8 cellular contexts compared by ENCODE assay signal in the genomic region with DNA sequence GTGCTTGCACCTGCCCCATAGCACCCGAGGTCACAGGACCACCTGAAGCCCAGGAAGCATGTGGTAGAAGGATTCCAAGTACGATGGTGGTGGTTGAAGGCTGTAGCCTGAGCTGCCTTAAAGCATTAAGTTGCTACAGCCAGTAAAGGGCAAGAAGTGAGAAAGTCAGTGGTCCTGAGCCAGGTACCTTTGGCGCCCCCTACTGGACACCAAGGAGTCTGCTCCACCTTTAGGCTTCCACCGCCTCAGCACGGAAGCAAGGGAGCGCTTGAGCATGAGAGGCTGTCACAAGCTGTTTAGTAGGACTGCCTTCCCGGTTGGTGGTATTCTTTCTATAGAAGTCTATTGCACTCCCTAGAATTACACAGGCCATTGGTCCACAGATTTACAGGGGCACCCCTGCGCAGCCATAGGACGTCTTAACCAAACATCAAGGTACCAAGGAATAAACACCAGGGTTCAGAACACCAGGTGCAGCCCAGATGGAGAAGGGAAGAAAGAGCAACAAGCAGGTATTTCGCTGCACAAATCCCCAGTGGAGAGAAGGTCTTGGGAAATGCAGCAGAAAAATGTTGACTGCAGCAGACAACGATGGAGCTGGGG. TPM values are rescaled to one million over a fixed set of nuclear protein-coding genes. Genes with fewer than 3 reads are reported as not detected.
DNase-seq lines count a peak whose midpoint lies in the region; ATAC-seq, FAIRE-seq and TF ChIP-seq lines count a peak whose summit lies in the region.

No MANE protein-coding gene starts in this region.

- DNase-seq in A549 (ENCODE audit: low read depth in 1 of 2, low spot score in 1 of 2): peak; percentile 72 to 73
- peak; percentile 73 for DNase-seq in GM12892 (ENCODE audit: insufficient read length)
- DNase-seq in NCI-H1092 treated with DMSO at 0.1 percent for 48 hours (lab: John Stamatoyannopoulos, UW): peak; percentile 49
- no peak for DNase-seq in mammary epithelial cell
- DNase-seq in left colon: peak in 1 of 2 donors; percentile 59
- peak; percentile 5 to 23 (median 14) for DNase-seq in stimulated activated CD4-positive, alpha-beta T cell treated with anti-CD3 and anti-CD28 coated beads, TNF-alpha, amount 100 ng/mL, for 1 hour (ENCODE audit: low read depth in 3 of 3, low spot score in 1 of 3)

- H3K79me2 ChIP-seq in mammary epithelial cell (ENCODE audit: insufficient read depth, low read length): no peaks in the 10 kb centered on the region

- TF ChIP-seq RAD21 in A549 (conservative IDR thresholded peaks at IDR 0.05 in 1 of 2, IDR thresholded peaks at IDR 0.05 in 1 of 2): peak; percentile 19 to 61; a peak in 2 of 5 replicates

- H3K4me1 ChIP-seq in A549 (peaks cover 15% of the 10 kb centered on the region; the same call in 1 of the 3 replicates), mammary epithelial cell (ENCODE audit: insufficient read depth, low read length) (peaks cover 10% of the 10 kb centered on the region)

- in situ Hi-C loops in mammary epithelial cell (cut with MboI; ENCODE audit: low sequenced_read_pairs in 2 of 2): loop anchor here (25.0 kb wide), 1 partner anchor 241 kb away; no protein-coding TSS in a partner anchor

- WGBS in A549 (ENCODE audit: missing lambda C conversion rate): 44% methylated on average over 11 of the region's 11 CpGs
- 64% methylated on average over 9 of the region's 11 CpGs for WGBS in mammary epithelial cell (ENCODE audit: low coverage, missing lambda C conversion rate)

- no peak for TF ChIP-seq POLR2A in A549 (IDR thresholded peaks at IDR 0.05; ENCODE audit: low read length)
- TF ChIP-seq POLR2A in GM12892 (IDR thresholded peaks at IDR 0.05; ENCODE audit: low read depth, low read length): no peak

- no TSS peak for BruUV-seq in mammary epithelial cell (replicated peaks; lab: Mats Ljungman, UMichigan)

- H3K36me3 ChIP-seq in mammary epithelial cell (ENCODE audit: insufficient read depth, low read length): no peaks in the 10 kb centered on the region

- CTCF ChIA-PET in A549 (lab: Yijun Ruan, JAX) (interaction anchor here (0.6 to 26.7 kb wide), 21 partner anchors 8 to 575 kb away, joined by 3 to 660 read pairs (median 4); no protein-coding TSS in a partner anchor), mammary epithelial cell (lab: Charles Lee; ENCODE audit: low non-redundant PET) (no interaction called here)

- H3K4me3 ChIP-seq in A549: no peak overlapping the region
- H3K4me3 ChIP-seq in WI38 (ENCODE audit: low read depth, low read length): no peak overlapping the region
- no peak overlapping the region for H3K4me3 ChIP-seq in mammary epithelial cell (replicated peaks in 1 of 3; ENCODE audit: insufficient read depth in 1 of 3, low read depth in 2 of 3, low read length in 3 of 3)

- H2AFZ ChIP-seq in mammary epithelial cell (ENCODE audit: low read depth, low read length): no peak overlapping the region

- H3K4me2 ChIP-seq in A549: no peak overlapping the region
- H3K4me2 ChIP-seq in mammary epithelial cell (ENCODE audit: insufficient read depth, low read depth, low read length): no peak overlapping the region

- no peaks in the 10 kb centered on the region for H3K9me3 ChIP-seq in A549
- H3K9me3 ChIP-seq in mammary epithelial cell (replicated peaks; ENCODE audit: insufficient read depth, low read length): no peaks in the 10 kb centered on the region

- TF ChIP-seq EP300 in A549 (IDR thresholded peaks at IDR 0.05): no peak

- FAIRE-seq in A549 (lab: Jason Lieb, UNC) (no peak), GM12892 (lab: Jason Lieb, UNC) (no peak)

- no peaks in the 10 kb centered on the region for H4K20me1 ChIP-seq in mammary epithelial cell (ENCODE audit: insufficient read depth, low read length)

- intact Hi-C loops in mammary epithelial cell (cut with micrococcal nuclease) (no loop called here), left colon (cut with DNase I, micrococcal nuclease) (no loop called here)

- POLR2A ChIA-PET in A549 (lab: Yijun Ruan, JAX): no interaction called here

- TF ChIP-seq CTCF in A549 (IDR thresholded peaks at IDR 0.05): peak; percentile 64
- peak; percentile 55 for TF ChIP-seq CTCF in WI38 (IDR thresholded peaks at IDR 0.05; ENCODE audit: low read depth, low read length)
- peak; percentile 65 to 77 for TF ChIP-seq CTCF in mammary epithelial cell (conservative IDR thresholded peaks at IDR 0.05 in 1 of 2, IDR thresholded peaks at IDR 0.05 in 1 of 2; ENCODE audit: extremely low read depth in 1 of 2, insufficient read depth in 1 of 2, low read depth in 1 of 2, low read length in 2 of 2)

- dilution Hi-C loops in mammary epithelial cell (cut with HindIII; ENCODE audit: low sequenced_read_pairs): no loop called here

- H3K27ac ChIP-seq in A549 (no peak overlapping the region), mammary epithelial cell (ENCODE audit: insufficient read depth, low read depth, low read length) (no peak overlapping the region)

- no peak overlapping the region for H3K9ac ChIP-seq in mammary epithelial cell (ENCODE audit: insufficient read depth, low read length)

- peaks cover 37% of the 10 kb centered on the region for H3K27me3 ChIP-seq in mammary epithelial cell (ENCODE audit: insufficient read depth, low read length)

- ATAC-seq in A549: peak; percentile 20 to 72; a peak in 3 of 6 replicates
- ATAC-seq in left colon: peak; percentile 66
- ATAC-seq in HG03108 (IDR thresholded peaks at IDR 0.05; ENCODE audit: unreplicated experiment): no peak

TF ChIP-seq in A549, 52 proteins besides CTCF, POLR2A, EP300 and RAD21:
- TF ChIP-seq EHF (CRISPR knock-in tag; IDR thresholded peaks at IDR 0.05) (no peak), HEYL (CRISPR knock-in tag; IDR thresholded peaks at IDR 0.05) (no peak), USF2 (IDR thresholded peaks at IDR 0.05) (no peak), ZNF302 (CRISPR knock-in tag; IDR thresholded peaks at IDR 0.05) (no peak), CHD2 (IDR thresholded peaks at IDR 0.05; ENCODE audit: low read length, partially characterized antibody) (no peak), CHD4 (IDR thresholded peaks at IDR 0.05; ENCODE audit: borderline replicate concordance) (no peak), SMC3 (IDR thresholded peaks at IDR 0.05) (0 out of 3 replicates have a peak, but pooled peaks have one; percentile 13), ZFP36 (IDR thresholded peaks at IDR 0.05; ENCODE audit: borderline replicate concordance, partially characterized antibody) (no peak)
- TF ChIP-seq, protein P1, sequence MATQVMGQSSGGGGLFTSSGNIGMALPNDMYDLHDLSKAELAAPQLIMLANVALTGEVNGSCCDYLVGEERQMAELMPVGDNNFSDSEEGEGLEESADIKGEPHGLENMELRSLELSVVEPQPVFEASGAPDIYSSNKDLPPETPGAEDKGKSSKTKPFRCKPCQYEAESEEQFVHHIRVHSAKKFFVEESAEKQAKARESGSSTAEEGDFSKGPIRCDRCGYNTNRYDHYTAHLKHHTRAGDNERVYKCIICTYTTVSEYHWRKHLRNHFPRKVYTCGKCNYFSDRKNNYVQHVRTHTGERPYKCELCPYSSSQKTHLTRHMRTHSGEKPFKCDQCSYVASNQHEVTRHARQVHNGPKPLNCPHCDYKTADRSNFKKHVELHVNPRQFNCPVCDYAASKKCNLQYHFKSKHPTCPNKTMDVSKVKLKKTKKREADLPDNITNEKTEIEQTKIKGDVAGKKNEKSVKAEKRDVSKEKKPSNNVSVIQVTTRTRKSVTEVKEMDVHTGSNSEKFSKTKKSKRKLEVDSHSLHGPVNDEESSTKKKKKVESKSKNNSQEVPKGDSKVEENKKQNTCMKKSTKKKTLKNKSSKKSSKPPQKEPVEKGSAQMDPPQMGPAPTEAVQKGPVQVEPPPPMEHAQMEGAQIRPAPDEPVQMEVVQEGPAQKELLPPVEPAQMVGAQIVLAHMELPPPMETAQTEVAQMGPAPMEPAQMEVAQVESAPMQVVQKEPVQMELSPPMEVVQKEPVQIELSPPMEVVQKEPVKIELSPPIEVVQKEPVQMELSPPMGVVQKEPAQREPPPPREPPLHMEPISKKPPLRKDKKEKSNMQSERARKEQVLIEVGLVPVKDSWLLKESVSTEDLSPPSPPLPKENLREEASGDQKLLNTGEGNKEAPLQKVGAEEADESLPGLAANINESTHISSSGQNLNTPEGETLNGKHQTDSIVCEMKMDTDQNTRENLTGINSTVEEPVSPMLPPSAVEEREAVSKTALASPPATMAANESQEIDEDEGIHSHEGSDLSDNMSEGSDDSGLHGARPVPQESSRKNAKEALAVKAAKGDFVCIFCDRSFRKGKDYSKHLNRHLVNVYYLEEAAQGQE (IDR thresholded peaks at IDR 0.05): no peak
TF ChIP-seq in A549: peak in this region for 1.

RNA-seq across cellular contexts. Expression of gene CRTAC1, which starts 2.2 kb away (rescaled TPM):
- 0.32 and 0.36 TPM in 2 replicates for polyA plus RNA-seq in A549 (2011; rRNA removed)
- polyA plus RNA-seq in A549 (2012; cell fraction: cytosol; rRNA removed): 0.56 and 0.82 TPM in 2 replicates
- 1.00 and 1.8 TPM in 2 replicates for polyA plus RNA-seq in A549 (2012; cell fraction: nucleus; rRNA removed)
- polyA plus RNA-seq in A549 (2017; fragmentation: RNase III; extraction: RNeasy Plus Mini Kit Qiagen cat#74134 plus additional on column Dnase treatment): 0.39 to 0.42 TPM (median 0.42 TPM) in 3 replicates
- 0.10 and 0.54 TPM in 2 replicates for polyA minus RNA-seq in A549 (2011; rRNA and poly(A)+ RNA removed)
- not detected for polyA plus RNA-seq in GM12892 (2012; ENCODE audit: missing spikeins)
- total RNA-seq in mammary epithelial cell: not detected
- polyA plus RNA-seq in mammary epithelial cell: not detected
- polyA minus RNA-seq in mammary epithelial cell: not detected
- 1 to 10 TPM in 1 of 2 donors, under 1 TPM in 1; 0.43 to 1.5 TPM for total RNA-seq in left colon
